Comparison of ENCODE assay signal across 14 cellular contexts in the genomic region with DNA sequence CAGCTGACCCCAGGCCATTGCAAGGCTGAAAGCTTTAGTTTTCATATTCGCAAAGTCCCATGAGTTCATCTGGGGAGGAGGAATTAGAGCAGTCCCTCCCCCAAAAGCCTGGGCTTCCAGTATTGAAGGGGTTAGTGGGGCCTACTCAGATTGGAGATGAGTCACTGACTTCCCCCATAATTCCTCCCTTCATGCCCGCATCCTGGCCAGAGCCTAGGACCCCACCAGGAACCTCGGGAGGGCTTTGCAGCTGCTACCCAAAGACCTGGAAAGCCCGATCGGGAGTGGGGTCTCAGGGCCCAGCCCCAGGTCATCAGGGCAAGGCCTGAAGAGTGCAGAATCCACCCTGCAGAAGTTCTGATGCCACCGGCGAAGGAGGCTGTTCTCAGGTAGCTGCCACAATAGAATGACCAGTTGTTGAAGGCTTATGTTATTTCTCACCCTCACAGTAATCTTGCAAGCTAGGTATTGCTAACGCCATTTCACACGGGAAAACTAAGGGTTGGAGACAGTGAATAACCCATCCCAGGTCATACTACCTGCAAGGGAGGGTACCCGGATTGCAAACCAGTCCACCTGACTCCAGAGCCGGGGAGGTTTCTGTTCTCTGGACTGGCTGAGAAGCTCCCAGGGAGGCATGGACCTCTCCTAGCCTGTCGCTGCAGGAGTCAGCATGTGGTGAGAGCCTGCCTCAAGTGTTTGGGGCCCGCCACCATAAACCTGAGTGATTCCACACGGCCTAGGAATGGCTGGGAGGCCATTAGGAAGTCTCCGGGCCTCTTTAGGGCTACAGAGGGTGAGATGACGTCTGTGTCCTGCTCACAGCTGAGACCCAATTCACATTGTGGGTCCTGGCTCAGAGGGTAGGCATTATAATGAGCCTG. TPM values are rescaled to one million over a fixed set of nuclear protein-coding genes. Genes with fewer than 3 reads are reported as not detected.
A peak's percentile ranks its signal among the peaks of the same experiment; 100 is the strongest.
DNase-seq lines count a peak whose midpoint lies in the region; ATAC-seq and TF ChIP-seq lines count a peak whose summit lies in the region.
"Had no signal": no experiment of that assay in that cellular context is flagged by ENCODE, and none has a peak within 500 bp of the region (broad histone marks: within the 10 kb centered on the region; RNA-seq: fewer than 3 reads in every experiment).

No MANE protein-coding gene starts in this region.

- H3K4me3 ChIP-seq in Peyer's patch = no peak overlapping the region
- H3K4me3 ChIP-seq in fibroblast of villous mesenchyme (ENCODE audit: low read depth, low read length) = no peak overlapping the region

- no peaks in the 10 kb centered on the region for H3K9me3 Mint-ChIP-seq in T-helper 1 cell treated with Interleukin-12 subunit alpha and Interleukin-12 subunit beta and Interleukin-4 antibody, amounts not matched to agents 30 μg/mL and 1 μg/mL, for 36 hours
- no peaks in the 10 kb centered on the region for H3K9me3 Mint-ChIP-seq in stimulated activated effector memory CD8-positive, alpha-beta T cell treated with anti-CD3 and anti-CD28 coated beads, Interleukin-12 subunit alpha, Interleukin-12 subunit beta, amount 100 ng/mL, for 72 hours
- H3K9me3 Mint-ChIP-seq in nephron progenitor cell = no peaks in the 10 kb centered on the region
- no peaks in the 10 kb centered on the region for H3K9me3 Mint-ChIP-seq in Calu3 (ENCODE audit: low read depth, unreplicated experiment)

- peak overlapping the region; percentile 92 for H3K27ac Mint-ChIP-seq in T-helper 1 cell treated with Interleukin-12 subunit alpha and Interleukin-12 subunit beta and Interleukin-4 antibody, amounts not matched to agents 30 μg/mL and 1 μg/mL, for 36 hours
- H3K27ac Mint-ChIP-seq in stimulated activated effector memory CD8-positive, alpha-beta T cell treated with anti-CD3 and anti-CD28 coated beads, Interleukin-12 subunit alpha, Interleukin-12 subunit beta, amount 100 ng/mL, for 72 hours = peak overlapping the region; percentile 90
- H3K27ac Mint-ChIP-seq in nephron progenitor cell = no peak overlapping the region
- H3K27ac Mint-ChIP-seq in Calu3 (ENCODE audit: unreplicated experiment) = no peak overlapping the region

- no peaks in the 10 kb centered on the region for H3K27me3 ChIP-seq in Peyer's patch

- DNase-seq in T-helper 1 cell = no peak
- DNase-seq in Peyer's patch = peak in 1 of 3 donors; percentile 43
- peak; percentile 40 for DNase-seq in fibroblast of villous mesenchyme (ENCODE audit: low read depth)
- peak in 1 of 2 donors; percentile 80 for DNase-seq in stimulated activated effector memory CD8-positive, alpha-beta T cell treated with anti-CD3 and anti-CD28 coated beads, Interleukin-12 subunit alpha, Interleukin-12 subunit beta, amount 100 ng/mL, for 72 hours (ENCODE audit: low spot score in 2 of 2)
- DNase-seq in nephron progenitor cell = no peak
- DNase-seq in Calu3 = no peak
- DNase-seq: activated CD4-positive, alpha-beta T cell treated with anti-CD3 and anti-CD28 coated beads, Interleukin-2, amount 50 U/mL, for 4 hours; central memory CD4-positive, alpha-beta T cell; mesendoderm; NCI-H446; SHP77 treated with DMSO at 0.1 percent for 48 hours had no signal

- peaks cover 2% of the 10 kb centered on the region for H3K36me3 Mint-ChIP-seq in T-helper 1 cell treated with Interleukin-12 subunit alpha and Interleukin-12 subunit beta and Interleukin-4 antibody, amounts not matched to agents 30 μg/mL and 1 μg/mL, for 36 hours (ENCODE audit: low read depth)
- peaks cover 27% of the 10 kb centered on the region for H3K36me3 Mint-ChIP-seq in stimulated activated effector memory CD8-positive, alpha-beta T cell treated with anti-CD3 and anti-CD28 coated beads, Interleukin-12 subunit alpha, Interleukin-12 subunit beta, amount 100 ng/mL, for 72 hours
- H3K36me3 Mint-ChIP-seq in nephron progenitor cell (ENCODE audit: low read depth) = no peaks in the 10 kb centered on the region
- peaks cover 7% of the 10 kb centered on the region for H3K36me3 Mint-ChIP-seq in Calu3 (ENCODE audit: insufficient read depth, unreplicated experiment)

- no peak for TF ChIP-seq POLR2A in Peyer's patch (IDR thresholded peaks at IDR 0.05)

- BruUV-seq in Calu3 (replicated peaks; lab: Mats Ljungman, UMichigan) = no TSS peak

- intact Hi-C loops in Calu3 (cut with micrococcal nuclease; ENCODE audit: unreplicated experiment) = no loop called here

- H3K27me3 Mint-ChIP-seq in T-helper 1 cell treated with Interleukin-12 subunit alpha and Interleukin-12 subunit beta and Interleukin-4 antibody, amounts not matched to agents 30 μg/mL and 1 μg/mL, for 36 hours (ENCODE audit: low read depth) = no peaks in the 10 kb centered on the region
- H3K27me3 Mint-ChIP-seq in nephron progenitor cell (ENCODE audit: low read depth, poor library complexity) = peaks cover 4% of the 10 kb centered on the region
- H3K27me3 Mint-ChIP-seq in Calu3 (ENCODE audit: unreplicated experiment) = peaks cover 10% of the 10 kb centered on the region

- H3K4me3 Mint-ChIP-seq in T-helper 1 cell treated with Interleukin-12 subunit alpha and Interleukin-12 subunit beta and Interleukin-4 antibody, amounts not matched to agents 30 μg/mL and 1 μg/mL, for 36 hours = peak overlapping the region; percentile 78
- peak overlapping the region; percentile 74 for H3K4me3 Mint-ChIP-seq in stimulated activated effector memory CD8-positive, alpha-beta T cell treated with anti-CD3 and anti-CD28 coated beads, Interleukin-12 subunit alpha, Interleukin-12 subunit beta, amount 100 ng/mL, for 72 hours
- no peak overlapping the region for H3K4me3 Mint-ChIP-seq in nephron progenitor cell
- no peak overlapping the region for H3K4me3 Mint-ChIP-seq in Calu3 (ENCODE audit: low read depth, unreplicated experiment)

- CTCF ChIA-PET in Calu3 (lab: Charles Lee) = interaction anchor here (1.1 to 1.2 kb wide), 2 partner anchors 24 to 52 kb away, joined by 3 to 5 read pairs; no protein-coding TSS in a partner anchor

- peaks cover 84% of the 10 kb centered on the region for H3K4me1 Mint-ChIP-seq in T-helper 1 cell treated with Interleukin-12 subunit alpha and Interleukin-12 subunit beta and Interleukin-4 antibody, amounts not matched to agents 30 μg/mL and 1 μg/mL, for 36 hours (ENCODE audit: low read depth)
- H3K4me1 Mint-ChIP-seq in stimulated activated effector memory CD8-positive, alpha-beta T cell treated with anti-CD3 and anti-CD28 coated beads, Interleukin-12 subunit alpha, Interleukin-12 subunit beta, amount 100 ng/mL, for 72 hours = peaks cover 90% of the 10 kb centered on the region
- H3K4me1 Mint-ChIP-seq in nephron progenitor cell (peaks cover 73% of the 10 kb centered on the region), Calu3 (ENCODE audit: low read depth, unreplicated experiment) (peaks cover under 1% of the 10 kb centered on the region)

- no peaks in the 10 kb centered on the region for H3K9me3 ChIP-seq in Peyer's patch

- H3K36me3 ChIP-seq in Peyer's patch = no peaks in the 10 kb centered on the region

- TF ChIP-seq CTCF in Peyer's patch (IDR thresholded peaks at IDR 0.05) (no peak), fibroblast of villous mesenchyme (IDR thresholded peaks at IDR 0.05; ENCODE audit: insufficient read depth, low read depth, low read length) (no peak), nephron progenitor cell (IDR thresholded peaks at IDR 0.05) (no peak), Calu3 (IDR thresholded peaks at IDR 0.05; ENCODE audit: unreplicated experiment) (no peak)

- H3K4me1 ChIP-seq in Peyer's patch = peaks cover 0 to 54% (median 0%) of the 10 kb centered on the region in 4 donors

- peak overlapping the region in 3 of 4 donors; percentile 15 to 85 (median 75) for H3K27ac ChIP-seq in Peyer's patch

- ATAC-seq in stimulated activated effector memory CD8-positive, alpha-beta T cell treated with anti-CD3 and anti-CD28 coated beads, Interleukin-12 subunit alpha, Interleukin-12 subunit beta, amount 100 ng/mL, for 72 hours = peak; percentile 1
- no peak for ATAC-seq in GM21619 (IDR thresholded peaks at IDR 0.05; ENCODE audit: unreplicated experiment)

RNA-seq across cellular contexts. Expression of gene ARID5A, which starts 5.8 kb away (rescaled TPM):
- total RNA-seq in Peyer's patch (10 to 100 TPM in 3 of 4 donors, 1 to 10 TPM in 1; 3.9 to 44.6 (median 16.9) TPM), fibroblast of villous mesenchyme (9.5 and 18.4 TPM in 2 replicates), Calu3 (2022) (9.3 and 11.7 TPM in 2 replicates)

RNA-seq across cellular contexts. Expression of gene NEURL3, which starts 25.6 kb away (rescaled TPM):
- total RNA-seq in Peyer's patch (10 to 100 TPM in 2 of 4 donors, 1 to 10 TPM in 1, not detected in 1; 1.7 to 23.6 (median 20.2) TPM), fibroblast of villous mesenchyme (not detected in 2 replicates), Calu3 (2022) (18.5 and 19.7 TPM in 2 replicates)
- total RNA-seq: LHCN-M2 had no signal

Comparison
In these comparisons a context has a peak if more than half of its experiments do, and no peak if none do; other contexts are left out.
1. H3K27ac Mint-ChIP-seq: peak in T-helper 1 cell treated with Interleukin-12 subunit alpha and Interleukin-12 subunit beta and Interleukin-4 antibody, amounts not matched to agents 30 μg/mL and 1 μg/mL, for 36 hours (single experiment) and stimulated activated effector memory CD8-positive, alpha-beta T cell treated with anti-CD3 and anti-CD28 coated beads, Interleukin-12 subunit alpha, Interleukin-12 subunit beta, amount 100 ng/mL, for 72 hours (single experiment); none in nephron progenitor cell (single experiment) and Calu3 (single experiment).
2. H3K4me3 Mint-ChIP-seq: peak in T-helper 1 cell treated with Interleukin-12 subunit alpha and Interleukin-12 subunit beta and Interleukin-4 antibody, amounts not matched to agents 30 μg/mL and 1 μg/mL, for 36 hours (single experiment) and stimulated activated effector memory CD8-positive, alpha-beta T cell treated with anti-CD3 and anti-CD28 coated beads, Interleukin-12 subunit alpha, Interleukin-12 subunit beta, amount 100 ng/mL, for 72 hours (single experiment); none in nephron progenitor cell (single experiment) and Calu3 (single experiment).